ENCODE assay signal across 8 cellular contexts in genomic region chr19:6460099-6460884, GRCh38. TPM values are rescaled to one million over a fixed set of nuclear protein-coding genes. Genes with fewer than 3 reads are reported as not detected.
DNase-seq lines count a peak whose midpoint lies in the region; ATAC-seq and TF ChIP-seq lines count a peak whose summit lies in the region.

No MANE protein-coding gene starts in this region.

- peaks cover 4 to 11% of the 10 kb centered on the region in 2 donors for H3K36me3 Mint-ChIP-seq in activated T-cell treated with anti-CD3 and anti-CD28 coated beads, Interleukin-2, amount 50 U/mL, for 72 hours (ENCODE audit: insufficient read depth in 2 of 2)
- H3K36me3 Mint-ChIP-seq in naive B cell, result no peaks in the 10 kb centered on the region
- peaks cover 12% of the 10 kb centered on the region for H3K36me3 Mint-ChIP-seq in stimulated activated memory B cell treated with anti-CD40 and anti-IgM and Interleukin-4, amounts not matched to agents 10 μg/mL and 1 μg/mL and 100 μg/mL, for 72 hours

- H3K27ac Mint-ChIP-seq in activated T-cell treated with anti-CD3 and anti-CD28 coated beads, Interleukin-2, amount 50 U/mL, for 72 hours, result peak overlapping the region; percentile 53
- peak overlapping the region; percentile 35 to 94 (median 89) for H3K27ac Mint-ChIP-seq in naive B cell
- peak overlapping the region; percentile 91 for H3K27ac Mint-ChIP-seq in stimulated activated memory B cell treated with anti-CD40 and anti-IgM and Interleukin-4, amounts not matched to agents 10 μg/mL and 1 μg/mL and 100 μg/mL, for 72 hours

- peak; percentile 70 for ATAC-seq in GM21717 (IDR thresholded peaks at IDR 0.05; ENCODE audit: unreplicated experiment)
- ATAC-seq in activated T-cell treated with anti-CD3 and anti-CD28 coated beads, Interleukin-2, amount 50 U/mL, for 72 hours (replicated peaks in 1 of 2), result peak; percentile 83 to 85
- peak; percentile 82 to 83 for ATAC-seq in naive B cell (ENCODE audit: low read depth in 2 of 2)
- ATAC-seq in stimulated activated memory B cell treated with anti-CD40 and anti-IgM and Interleukin-4, amounts not matched to agents 10 μg/mL and 1 μg/mL and 100 μg/mL, for 72 hours, result peak; percentile 92

- DNase-seq in DMS79 (lab: John Stamatoyannopoulos, UW) (peak; percentile 91), KG1 (lab: John Stamatoyannopoulos, UW) (peak; percentile 94), fibroblast of gingiva (ENCODE audit: low read depth) (peak; percentile 99), naive B cell (peak; percentile 95)
- peak; percentile 97 to 98 for DNase-seq in activated T-cell treated with anti-CD3 and anti-CD28 coated beads, Interleukin-2, amount 50 U/mL, for 72 hours

- no peaks in the 10 kb centered on the region for H3K27me3 Mint-ChIP-seq in activated T-cell treated with anti-CD3 and anti-CD28 coated beads, Interleukin-2, amount 50 U/mL, for 72 hours (ENCODE audit: low read depth)
- peaks cover 0 to 13% (median 8%) of the 10 kb centered on the region in 3 donors for H3K27me3 Mint-ChIP-seq in naive B cell
- no peaks in the 10 kb centered on the region for H3K27me3 Mint-ChIP-seq in stimulated activated memory B cell treated with anti-CD40 and anti-IgM and Interleukin-4, amounts not matched to agents 10 μg/mL and 1 μg/mL and 100 μg/mL, for 72 hours

- peak overlapping the region; percentile 94 to 96 for H3K4me3 Mint-ChIP-seq in activated T-cell treated with anti-CD3 and anti-CD28 coated beads, Interleukin-2, amount 50 U/mL, for 72 hours
- peak overlapping the region; percentile 91 to 99 (median 94) for H3K4me3 Mint-ChIP-seq in naive B cell
- H3K4me3 Mint-ChIP-seq in stimulated activated memory B cell treated with anti-CD40 and anti-IgM and Interleukin-4, amounts not matched to agents 10 μg/mL and 1 μg/mL and 100 μg/mL, for 72 hours, result peak overlapping the region; percentile 84

- H3K9me3 Mint-ChIP-seq in activated T-cell treated with anti-CD3 and anti-CD28 coated beads, Interleukin-2, amount 50 U/mL, for 72 hours, result no peaks in the 10 kb centered on the region
- H3K9me3 Mint-ChIP-seq in naive B cell, result peaks cover 0 to 3% (median 0%) of the 10 kb centered on the region in 7 donors
- no peaks in the 10 kb centered on the region for H3K9me3 Mint-ChIP-seq in stimulated activated memory B cell treated with anti-CD40 and anti-IgM and Interleukin-4, amounts not matched to agents 10 μg/mL and 1 μg/mL and 100 μg/mL, for 72 hours

- H3K4me1 Mint-ChIP-seq in activated T-cell treated with anti-CD3 and anti-CD28 coated beads, Interleukin-2, amount 50 U/mL, for 72 hours (ENCODE audit: low read depth), result peaks cover 24% of the 10 kb centered on the region
- peaks cover 24 to 33% (median 30%) of the 10 kb centered on the region in 3 donors for H3K4me1 Mint-ChIP-seq in naive B cell
- H3K4me1 Mint-ChIP-seq in stimulated activated memory B cell treated with anti-CD40 and anti-IgM and Interleukin-4, amounts not matched to agents 10 μg/mL and 1 μg/mL and 100 μg/mL, for 72 hours, result peaks cover 36% of the 10 kb centered on the region

TF ChIP-seq in PFSK-1, 5 proteins besides CTCF, POLR2A, EP300 and RAD21:
- TF ChIP-seq TAF1 (IDR thresholded peaks at IDR 0.05; ENCODE audit: borderline replicate concordance, insufficient read depth, low read length), result no peak
- TF ChIP-seq POLR2AphosphoS5 (IDR thresholded peaks at IDR 0.05; ENCODE audit: low read depth, low read length), result 0 out of 2 replicates have a peak, but pooled peaks have one; percentile 32
- no peak for TF ChIP-seq REST (IDR thresholded peaks at IDR 0.05; ENCODE audit: insufficient read depth in 1 of 2, low read depth in 2 of 2, low read length in 2 of 2)
- TF ChIP-seq SIN3A (IDR thresholded peaks at IDR 0.05; ENCODE audit: borderline replicate concordance, insufficient read depth, low read length), result no peak; the same call in 1 of the 2 replicates
- peak; percentile 8 for TF ChIP-seq FOXP2 (optimal IDR thresholded peaks at IDR 0.05; ENCODE audit: borderline replicate concordance, extremely low read depth, extremely low read length, insufficient read depth)

RNA-seq across cellular contexts. Expression of gene SLC25A23, which starts 0.7 kb away (rescaled TPM):
- polyA plus RNA-seq in PFSK-1 (2012; ENCODE audit: insufficient read length, low read depth), result 46.7 TPM
- 10 to 100 TPM; 24.6 to 26.3 TPM for total RNA-seq in activated T-cell treated with anti-CD3 and anti-CD28 coated beads, Interleukin-2, amount 50 U/mL, for 72 hours
- 1 to 10 TPM; 1.4 to 5.0 (median 3.2) TPM for polyA plus RNA-seq in naive B cell (ENCODE audit: low read depth in 6 of 6)

RNA-seq across cellular contexts. Expression of gene CRB3, which starts 3.8 kb away (rescaled TPM):
- polyA plus RNA-seq in PFSK-1 (2012; ENCODE audit: insufficient read length, low read depth), result not detected
- total RNA-seq in activated T-cell treated with anti-CD3 and anti-CD28 coated beads, Interleukin-2, amount 50 U/mL, for 72 hours, result 1 to 10 TPM; 3.9 to 5.0 TPM
- 1 to 10 TPM in 1 of 6 donors, under 1 TPM in 1, not detected in 4; 0.88 to 1.6 TPM for polyA plus RNA-seq in naive B cell (ENCODE audit: low read depth in 6 of 6)

RNA-seq across cellular contexts. Expression of gene DENND1C, which starts 21.3 kb away (rescaled TPM):
- not detected for polyA plus RNA-seq in PFSK-1 (2012; ENCODE audit: insufficient read length, low read depth)
- 100 to 1,000 TPM in 1 of 2 donors, 10 to 100 TPM in 1; 92.1 to 105 TPM for total RNA-seq in activated T-cell treated with anti-CD3 and anti-CD28 coated beads, Interleukin-2, amount 50 U/mL, for 72 hours
- polyA plus RNA-seq in naive B cell (ENCODE audit: low read depth in 6 of 6), result 10 to 100 TPM; 36.5 to 72.3 (median 39.3) TPM

RNA-seq across cellular contexts. Expression of gene SLC25A41, which starts 26.7 kb away (rescaled TPM):
- 1.0 TPM for polyA plus RNA-seq in PFSK-1 (2012; ENCODE audit: insufficient read length, low read depth)
- total RNA-seq in activated T-cell treated with anti-CD3 and anti-CD28 coated beads, Interleukin-2, amount 50 U/mL, for 72 hours, result under 1 TPM; 0.16 to 0.58 TPM
- not detected for polyA plus RNA-seq in naive B cell (ENCODE audit: low read depth in 6 of 6)

RNA-seq across cellular contexts. Expression of gene KHSRP, which starts 35.7 kb away (rescaled TPM):
- polyA plus RNA-seq in PFSK-1 (2012; ENCODE audit: insufficient read length, low read depth), result 395 TPM
- 100 to 1,000 TPM; 253 to 311 TPM for total RNA-seq in activated T-cell treated with anti-CD3 and anti-CD28 coated beads, Interleukin-2, amount 50 U/mL, for 72 hours
- 10 to 100 TPM; 12.1 to 26.3 (median 20.6) TPM for polyA plus RNA-seq in naive B cell (ENCODE audit: low read depth in 6 of 6)

Comparison
In these comparisons a context has a peak if more than half of its experiments do, and no peak if none do; other contexts are left out.
1. Peak in every context shown above with its lines: DNase-seq and ATAC-seq.